8 cellular contexts compared by ENCODE assay signal in genomic region chr20:63572788-63573738, GRCh38. TPM values are rescaled to one million over a fixed set of nuclear protein-coding genes. Genes with fewer than 3 reads are reported as not detected.
A peak's percentile ranks its signal among the peaks of the same experiment; 100 is the strongest.
DNase-seq lines count a peak whose midpoint lies in the region; ATAC-seq and TF ChIP-seq lines count a peak whose summit lies in the region.

No MANE protein-coding gene starts in this region.

- H3K4me1 ChIP-seq in colonic mucosa: peaks cover 9% of the 10 kb centered on the region

- peak; percentile 36 for TF ChIP-seq CTCF in BJ (IDR thresholded peaks at IDR 0.05; ENCODE audit: insufficient read depth, low read depth, low read length)
- TF ChIP-seq CTCF in colonic mucosa (IDR thresholded peaks at IDR 0.05): no peak

- peaks cover 0 to 10% (median 4%) of the 10 kb centered on the region in 3 donors for H3K4me1 Mint-ChIP-seq in IgD-negative memory B cell
- peaks cover 16 to 22% (median 21%) of the 10 kb centered on the region in 3 donors for H3K4me1 Mint-ChIP-seq in naive B cell

- POLR2A ChIA-PET in BJ (lab: Charles Lee): interaction anchor here (0.7 kb wide), 1 partner anchor 7 kb away, joined by 3 read pairs; no protein-coding TSS in a partner anchor

- H3K9me3 Mint-ChIP-seq in IgD-negative memory B cell (no peaks in the 10 kb centered on the region), naive B cell (no peaks in the 10 kb centered on the region)

- peaks cover 2% of the 10 kb centered on the region for H3K36me3 ChIP-seq in BJ (ENCODE audit: control insufficient read depth, insufficient read depth, low read length)
- no peaks in the 10 kb centered on the region for H3K36me3 ChIP-seq in colonic mucosa

- no peak for ATAC-seq in naive B cell (ENCODE audit: low read depth in 2 of 2)

- H3K4me3 ChIP-seq in BJ (ENCODE audit: low read depth, low read length) (peak overlapping the region; percentile 67), colonic mucosa (peak overlapping the region; percentile 79)

- DNase-seq in BJ (ENCODE audit: low read depth) (no peak), colonic mucosa (no peak), naive B cell (no peak), NCI-H226 (no peak), middle frontal gyrus (ENCODE audit: extremely low spot score, low spot score) (no peak), NCI-H1436 treated with DMSO at 0.1 percent for 48 hours (lab: John Stamatoyannopoulos, UW) (no peak)
- DNase-seq in activated CD4-positive, CD25-positive, alpha-beta regulatory T cell treated with anti-CD3 and anti-CD28 coated beads, Interleukin-2, amount 50 U/mL, for 72 hours: no peak

- H3K4me3 Mint-ChIP-seq in IgD-negative memory B cell: peak overlapping the region; percentile 57 to 95 (median 84)
- peak overlapping the region; percentile 74 to 93 (median 87) for H3K4me3 Mint-ChIP-seq in naive B cell

- intact Hi-C loops in colonic mucosa (cut with DNase I): no loop called here

- no peaks in the 10 kb centered on the region for H3K9me3 ChIP-seq in colonic mucosa

- CTCF ChIA-PET in BJ (lab: Yijun Ruan, JAX): interaction anchor here (0.7 kb wide), 1 partner anchor 29 kb away, joined by 3 read pairs; no protein-coding TSS in a partner anchor

- H3K9ac ChIP-seq in colonic mucosa (ENCODE audit: low read depth in 2 of 2, low read length in 2 of 2): peak overlapping the region; percentile 76 to 86

- H3K36me3 Mint-ChIP-seq in IgD-negative memory B cell: no peaks in the 10 kb centered on the region
- no peaks in the 10 kb centered on the region for H3K36me3 Mint-ChIP-seq in naive B cell

- H3K27me3 Mint-ChIP-seq in IgD-negative memory B cell: no peaks in the 10 kb centered on the region
- H3K27me3 Mint-ChIP-seq in naive B cell: no peaks in the 10 kb centered on the region

- H3K27ac Mint-ChIP-seq in IgD-negative memory B cell (peak overlapping the region in 2 of 3 donors; percentile 39 to 50), naive B cell (peak overlapping the region in 5 of 6 donors; percentile 44 to 96 (median 88))

- H3K27me3 ChIP-seq in BJ (ENCODE audit: control insufficient read depth, insufficient read depth, low read length) (no peaks in the 10 kb centered on the region; the same call in 1 of the 2 replicates), colonic mucosa (no peaks in the 10 kb centered on the region)

- H3K27ac ChIP-seq in colonic mucosa: peak overlapping the region; percentile 64

RNA-seq across cellular contexts. Expression of gene HELZ2, which starts 1.0 kb away (rescaled TPM):
- polyA plus RNA-seq in BJ (2011; rRNA removed) (4.3 and 7.9 TPM in 2 replicates), IgD-negative memory B cell (7.9 TPM), naive B cell (ENCODE audit: low read depth in 6 of 6) (10 to 100 TPM in 3 of 6 donors, 1 to 10 TPM in 3; 2.5 to 11.6 (median 9.3) TPM)
- polyA minus RNA-seq in BJ (2011; rRNA and poly(A)+ RNA removed): 12.8 and 15.2 TPM in 2 replicates
- total RNA-seq in colonic mucosa: 10 to 100 TPM; 36.3 to 38.0 TPM

RNA-seq across cellular contexts. Expression of gene FNDC11, which starts 19.1 kb away (rescaled TPM):
- polyA plus RNA-seq in BJ (2011; rRNA removed) (0.26 and 0.76 TPM in 2 replicates), IgD-negative memory B cell (2.5 TPM), naive B cell (ENCODE audit: low read depth in 6 of 6) (1 to 10 TPM in 5 of 6 donors, under 1 TPM in 1; 0.08 to 5.2 (median 1.8) TPM)
- 0.15 and 0.19 TPM in 2 replicates for polyA minus RNA-seq in BJ (2011; rRNA and poly(A)+ RNA removed)
- total RNA-seq in colonic mucosa: under 1 TPM; 0.35 to 0.69 TPM

RNA-seq across cellular contexts. Expression of gene SRMS, which starts 25.5 kb away (rescaled TPM):
- polyA plus RNA-seq in BJ (2011; rRNA removed) (not detected in 2 replicates), IgD-negative memory B cell (0.43 TPM), naive B cell (ENCODE audit: low read depth in 6 of 6) (not detected)
- not detected in 2 replicates for polyA minus RNA-seq in BJ (2011; rRNA and poly(A)+ RNA removed)
- total RNA-seq in colonic mucosa: under 1 TPM; 0.32 to 0.49 TPM

RNA-seq across cellular contexts. Expression of gene PTK6, which starts 35.9 kb away (rescaled TPM):
- 0.05 and 0.07 TPM in 2 replicates for polyA plus RNA-seq in BJ (2011; rRNA removed)
- polyA minus RNA-seq in BJ (2011; rRNA and poly(A)+ RNA removed): not detected in 2 replicates
- polyA plus RNA-seq in IgD-negative memory B cell: 1.3 TPM
- total RNA-seq in colonic mucosa: 10 to 100 TPM; 69.0 to 91.1 TPM
- polyA plus RNA-seq in naive B cell (ENCODE audit: low read depth in 6 of 6): 1 to 10 TPM in 1 of 6 donors, under 1 TPM in 5; 0.10 to 1.3 (median 0.51) TPM

RNA-seq across cellular contexts. Expression of gene PPDPF, which starts 52.5 kb away (rescaled TPM):
- 16.5 and 26.9 TPM in 2 replicates for polyA plus RNA-seq in BJ (2011; rRNA removed)
- polyA minus RNA-seq in BJ (2011; rRNA and poly(A)+ RNA removed): 21.1 and 55.6 TPM in 2 replicates
- polyA plus RNA-seq in IgD-negative memory B cell: 198 TPM
- total RNA-seq in colonic mucosa: 100 to 1,000 TPM; 561 to 634 TPM
- polyA plus RNA-seq in naive B cell (ENCODE audit: low read depth in 6 of 6): 100 to 1,000 TPM in 1 of 6 donors, 10 to 100 TPM in 5; 40.2 to 132 (median 67.5) TPM
